Comparison of ENCODE assay signal across 10 cellular contexts in genomic region chr6:20846602-20847028, GRCh38.
A peak's percentile ranks its signal among the peaks of the same experiment; 100 is the strongest.
DNase-seq lines count a peak whose midpoint lies in the region; ATAC-seq and TF ChIP-seq lines count a peak whose summit lies in the region.
"Had no signal": no experiment of that assay in that cellular context is flagged by ENCODE, and none has a peak within 500 bp of the region (broad histone marks: within the 10 kb centered on the region; RNA-seq: fewer than 3 reads in every experiment).

No MANE protein-coding gene starts in this region.

- intact Hi-C loops in CD14-positive monocyte (cut with micrococcal nuclease): no loop called here

- peaks cover 19% of the 10 kb centered on the region for H3K4me1 Mint-ChIP-seq in activated naive CD8-positive, alpha-beta T cell treated with anti-CD3 and anti-CD28 coated beads, Interleukin-2, amount 10 ng/mL, durations not matched to agents 7 days and 5 days
- H3K4me1 Mint-ChIP-seq in activated naive CD8-positive, alpha-beta T cell treated with anti-CD3 and anti-CD28 coated beads for 36 hours: peaks cover 13% of the 10 kb centered on the region
- peaks cover 20% of the 10 kb centered on the region for H3K4me1 Mint-ChIP-seq in activated CD8-positive, alpha-beta T cell treated with anti-CD3 and anti-CD28 coated beads, Interleukin-2, amount 10 ng/mL, durations not matched to agents 7 days and 5 days (ENCODE audit: low read depth)
- peaks cover 1% of the 10 kb centered on the region for H3K4me1 Mint-ChIP-seq in CD14-positive monocyte

- no peaks in the 10 kb centered on the region for H3K27me3 Mint-ChIP-seq in activated naive CD8-positive, alpha-beta T cell treated with anti-CD3 and anti-CD28 coated beads, Interleukin-2, amount 10 ng/mL, durations not matched to agents 7 days and 5 days
- H3K27me3 Mint-ChIP-seq in activated naive CD8-positive, alpha-beta T cell treated with anti-CD3 and anti-CD28 coated beads for 36 hours: no peaks in the 10 kb centered on the region
- H3K27me3 Mint-ChIP-seq in activated CD8-positive, alpha-beta T cell treated with anti-CD3 and anti-CD28 coated beads, Interleukin-2, amount 10 ng/mL, durations not matched to agents 7 days and 5 days (ENCODE audit: low read depth): no peaks in the 10 kb centered on the region
- peaks cover 0 to 1% (median 0%) of the 10 kb centered on the region in 3 donors for H3K27me3 Mint-ChIP-seq in CD14-positive monocyte (ENCODE audit: low read depth in 3 of 3)

- no peak overlapping the region for H3K4me3 Mint-ChIP-seq in activated naive CD8-positive, alpha-beta T cell treated with anti-CD3 and anti-CD28 coated beads, Interleukin-2, amount 10 ng/mL, durations not matched to agents 7 days and 5 days
- no peak overlapping the region for H3K4me3 Mint-ChIP-seq in activated naive CD8-positive, alpha-beta T cell treated with anti-CD3 and anti-CD28 coated beads for 36 hours
- no peak overlapping the region for H3K4me3 Mint-ChIP-seq in activated CD8-positive, alpha-beta T cell treated with anti-CD3 and anti-CD28 coated beads, Interleukin-2, amount 10 ng/mL, durations not matched to agents 7 days and 5 days
- H3K4me3 Mint-ChIP-seq in CD14-positive monocyte: no peak overlapping the region

- H3K27ac Mint-ChIP-seq in activated naive CD8-positive, alpha-beta T cell treated with anti-CD3 and anti-CD28 coated beads, Interleukin-2, amount 10 ng/mL, durations not matched to agents 7 days and 5 days: no peak overlapping the region
- H3K27ac Mint-ChIP-seq in activated naive CD8-positive, alpha-beta T cell treated with anti-CD3 and anti-CD28 coated beads for 36 hours: no peak overlapping the region
- no peak overlapping the region for H3K27ac Mint-ChIP-seq in activated CD8-positive, alpha-beta T cell treated with anti-CD3 and anti-CD28 coated beads, Interleukin-2, amount 10 ng/mL, durations not matched to agents 7 days and 5 days
- H3K27ac Mint-ChIP-seq in CD14-positive monocyte: no peak overlapping the region

- peaks cover 29% of the 10 kb centered on the region for H3K36me3 Mint-ChIP-seq in activated naive CD8-positive, alpha-beta T cell treated with anti-CD3 and anti-CD28 coated beads, Interleukin-2, amount 10 ng/mL, durations not matched to agents 7 days and 5 days
- H3K36me3 Mint-ChIP-seq in activated naive CD8-positive, alpha-beta T cell treated with anti-CD3 and anti-CD28 coated beads for 36 hours: peaks cover 26% of the 10 kb centered on the region
- peaks cover 31% of the 10 kb centered on the region for H3K36me3 Mint-ChIP-seq in activated CD8-positive, alpha-beta T cell treated with anti-CD3 and anti-CD28 coated beads, Interleukin-2, amount 10 ng/mL, durations not matched to agents 7 days and 5 days (ENCODE audit: low read depth)
- H3K36me3 Mint-ChIP-seq in CD14-positive monocyte: peaks cover 2 to 12% of the 10 kb centered on the region in 2 donors

- H3K9me3 Mint-ChIP-seq in activated naive CD8-positive, alpha-beta T cell treated with anti-CD3 and anti-CD28 coated beads, Interleukin-2, amount 10 ng/mL, durations not matched to agents 7 days and 5 days: peaks cover 2% of the 10 kb centered on the region
- no peaks in the 10 kb centered on the region for H3K9me3 Mint-ChIP-seq in activated naive CD8-positive, alpha-beta T cell treated with anti-CD3 and anti-CD28 coated beads for 36 hours
- H3K9me3 Mint-ChIP-seq in activated CD8-positive, alpha-beta T cell treated with anti-CD3 and anti-CD28 coated beads, Interleukin-2, amount 10 ng/mL, durations not matched to agents 7 days and 5 days (ENCODE audit: insufficient read depth): no peaks in the 10 kb centered on the region
- H3K9me3 Mint-ChIP-seq in CD14-positive monocyte: peaks cover 0 to 4% (median 0%) of the 10 kb centered on the region in 7 donors

- CTCF ChIA-PET in activated CD8-positive, alpha-beta T cell treated with anti-CD3 and anti-CD28 coated beads, Interleukin-2, amount 10 ng/mL, durations not matched to agents 7 days and 5 days (lab: Charles Lee): interaction anchor here (0.7 kb wide), 1 partner anchor 742 kb away, joined by 3 read pairs; no protein-coding TSS in a partner anchor

- no peak for DNase-seq in activated naive CD8-positive, alpha-beta T cell treated with anti-CD3 and anti-CD28 coated beads, Interleukin-2, amount 10 ng/mL, durations not matched to agents 7 days and 5 days
- DNase-seq in activated naive CD8-positive, alpha-beta T cell treated with anti-CD3 and anti-CD28 coated beads for 36 hours: no peak
- no peak for DNase-seq in activated CD8-positive, alpha-beta T cell treated with anti-CD3 and anti-CD28 coated beads, Interleukin-2, amount 10 ng/mL, durations not matched to agents 7 days and 5 days
- no peak for DNase-seq in NCI-H2196 treated with DMSO at 0.1 percent for 48 hours (lab: John Stamatoyannopoulos, UW; ENCODE audit: unreplicated experiment)
- no peak for DNase-seq in hepatic stellate cell (ENCODE audit: low spot score)
- DNase-seq in CD14-positive monocyte (ENCODE audit: low spot score): no peak
- DNase-seq in NCI-H1092 (lab: John Stamatoyannopoulos, UW): no peak
- DNase-seq: left ventricle myocardium superior, NCI-H1417 treated with DMSO at 0.1 percent for 48 hours had no signal

- TF ChIP-seq CTCF in CD14-positive monocyte (IDR thresholded peaks at IDR 0.05): no peak

- POLR2A ChIA-PET in activated naive CD8-positive, alpha-beta T cell treated with anti-CD3 and anti-CD28 coated beads, Interleukin-2, amount 10 ng/mL, durations not matched to agents 7 days and 5 days (lab: Charles Lee): no interaction called here
- POLR2A ChIA-PET in activated CD8-positive, alpha-beta T cell treated with anti-CD3 and anti-CD28 coated beads, Interleukin-2, amount 10 ng/mL, durations not matched to agents 7 days and 5 days (lab: Charles Lee): no interaction called here

- ATAC-seq in activated naive CD8-positive, alpha-beta T cell treated with anti-CD3 and anti-CD28 coated beads, Interleukin-2, amount 10 ng/mL, durations not matched to agents 7 days and 5 days (ENCODE audit: low read depth): peak; percentile 45
- ATAC-seq in HG03469 (IDR thresholded peaks at IDR 0.05; ENCODE audit: unreplicated experiment): peak; percentile 81
- ATAC-seq in activated CD8-positive, alpha-beta T cell treated with anti-CD3 and anti-CD28 coated beads, Interleukin-2, amount 10 ng/mL, durations not matched to agents 7 days and 5 days: peak; percentile 47
- ATAC-seq: left ventricle myocardium superior had no signal
